ENCODE assay signal across 16 cellular contexts in the genomic region with DNA sequence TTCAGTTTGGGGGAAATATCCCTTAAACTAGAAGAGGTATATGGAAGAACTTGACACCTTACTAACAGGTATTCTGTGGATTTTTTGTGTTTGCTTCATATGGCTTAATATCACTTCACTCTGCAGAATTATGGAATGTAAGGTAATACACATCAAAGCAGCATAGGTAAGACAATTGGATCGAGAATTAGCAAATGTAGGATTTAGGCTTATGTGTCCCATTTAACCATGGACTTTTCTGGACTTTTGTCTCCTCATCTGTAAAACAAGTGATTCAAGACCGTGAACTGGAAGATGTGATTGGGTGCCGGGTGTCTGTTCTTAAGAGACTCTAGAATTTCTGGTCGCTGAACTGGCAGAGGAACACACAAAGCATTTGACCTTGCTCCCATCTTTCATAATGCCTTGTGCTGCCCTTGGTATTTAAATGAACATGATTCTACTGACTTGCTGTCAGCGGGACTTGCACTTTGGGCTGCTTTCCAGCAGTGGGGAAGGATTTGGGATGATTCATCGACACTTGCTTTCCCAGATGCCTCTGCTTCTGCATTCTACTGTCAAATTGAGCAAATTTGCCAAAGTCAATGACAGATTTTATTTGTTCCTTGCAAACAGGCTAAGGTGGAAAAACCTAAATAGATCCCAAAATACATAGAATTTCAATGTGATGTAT.
DNase-seq lines count a peak whose midpoint lies in the region; TF ChIP-seq lines count a peak whose summit lies in the region.
"Had no signal": no experiment of that assay in that cellular context is flagged by ENCODE, and none has a peak within 500 bp of the region (broad histone marks: within the 10 kb centered on the region; RNA-seq: fewer than 3 reads in every experiment).

No MANE protein-coding gene starts in this region.

- no peaks in the 10 kb centered on the region for H3K9me3 Mint-ChIP-seq in HFFc6
- H3K9me3 Mint-ChIP-seq: activated CD8-positive, alpha-beta T cell treated with anti-CD3 and anti-CD28 coated beads for 36 hours; neural crest cell; T-helper 1 cell treated with Interleukin-12 subunit alpha and Interleukin-12 subunit beta and Interleukin-4 antibody, amounts not matched to agents 30 μg/mL and 1 μg/mL, for 36 hours had no signal

- TF ChIP-seq CTCF in AG04450 (IDR thresholded peaks at IDR 0.05; ENCODE audit: low read depth, low read length) (no peak), HFFc6 (IDR thresholded peaks at IDR 0.05) (no peak), astrocyte of the spinal cord (IDR thresholded peaks at IDR 0.05; ENCODE audit: low read depth, low read length) (no peak)

- H3K36me3 Mint-ChIP-seq in HFFc6 (ENCODE audit: low read depth), result no peaks in the 10 kb centered on the region
- H3K36me3 Mint-ChIP-seq: activated naive CD8-positive, alpha-beta T cell had no signal

- DNase-seq in AG04450 (ENCODE audit: low read depth, low spot score) (peak; percentile 21), HFFc6 (peak; percentile 36), astrocyte of the spinal cord (ENCODE audit: low read depth, low spot score) (peak; percentile 66), iris pigment epithelial cell (ENCODE audit: low read depth) (peak; percentile 88), HuH-7 (ENCODE audit: low spot score) (no peak), NCI-H2227 (lab: John Stamatoyannopoulos, UW; ENCODE audit: unreplicated experiment) (no peak)
- no peak for DNase-seq in stimulated activated CD4-positive, alpha-beta T cell treated with anti-CD3 and anti-CD28 coated beads, Interleukin-2, amount 100 ng/mL, for 48 hours
- DNase-seq in activated T-cell treated with anti-CD3 and anti-CD28 coated beads, Interleukin-2, amount 50 U/mL, for 48 hours, result no peak
- DNase-seq: activated CD8-positive, alpha-beta T cell treated with anti-CD3 and anti-CD28 coated beads for 36 hours; H7; islet precursor cell; stimulated activated CD4-positive, alpha-beta T cell treated with anti-CD3 and anti-CD28 coated beads, Interleukin-4, amount 100 ng/mL, for 1 hour had no signal

- no peak overlapping the region for H3K27ac Mint-ChIP-seq in HFFc6
- H3K27ac Mint-ChIP-seq: activated CD8-positive, alpha-beta T cell treated with anti-CD3 and anti-CD28 coated beads for 36 hours; activated naive CD8-positive, alpha-beta T cell; B cell; T-helper 1 cell treated with Interleukin-12 subunit alpha and Interleukin-12 subunit beta and Interleukin-4 antibody, amounts not matched to agents 30 μg/mL and 1 μg/mL, for 36 hours had no signal

- CTCF ChIA-PET in AG04450 (lab: Charles Lee), result interaction anchor here (0.6 kb wide), 1 partner anchor 386 kb away, joined by 4 read pairs; no protein-coding TSS in a partner anchor

- H3K4me3 Mint-ChIP-seq in HFFc6, result no peak overlapping the region
- H3K4me3 Mint-ChIP-seq: activated CD8-positive, alpha-beta T cell treated with anti-CD3 and anti-CD28 coated beads for 36 hours; activated naive CD8-positive, alpha-beta T cell; B cell; neural crest cell; T-helper 1 cell treated with Interleukin-12 subunit alpha and Interleukin-12 subunit beta and Interleukin-4 antibody, amounts not matched to agents 30 μg/mL and 1 μg/mL, for 36 hours had no signal

- no peaks in the 10 kb centered on the region for H3K27me3 Mint-ChIP-seq in HFFc6 (ENCODE audit: insufficient read depth)
- H3K27me3 Mint-ChIP-seq: activated CD8-positive, alpha-beta T cell treated with anti-CD3 and anti-CD28 coated beads for 36 hours; activated naive CD8-positive, alpha-beta T cell; B cell had no signal

- H3K4me3 ChIP-seq in AG04450 (ENCODE audit: low read depth, low read length) (no peak overlapping the region), astrocyte of the spinal cord (ENCODE audit: low read depth, low read length) (no peak overlapping the region)

- no peak overlapping the region for H3K27ac ChIP-seq in AG04450 (ENCODE audit: low read depth, low read length)

- H3K27me3 ChIP-seq in AG04450 (ENCODE audit: control insufficient read depth, insufficient read depth, low read length), result no peaks in the 10 kb centered on the region

- peaks cover 19% of the 10 kb centered on the region for H3K4me1 Mint-ChIP-seq in HFFc6 (ENCODE audit: low read depth)
- H3K4me1 Mint-ChIP-seq: B cell had no signal

- H3K9me3 ChIP-seq in AG04450 (ENCODE audit: control insufficient read depth, insufficient read depth, low read length), result no peaks in the 10 kb centered on the region

- in situ Hi-C loops in astrocyte of the spinal cord (cut with HindIII; ENCODE audit: low sequenced_read_pairs), result no loop called here

- POLR2A ChIA-PET in AG04450 (lab: Yijun Ruan, JAX), result no interaction called here

Comparison
In these comparisons a context has a peak if more than half of its experiments do, and no peak if none do; other contexts are left out.
1. DNase-seq: peak in AG04450 (single experiment), HFFc6 (single experiment), astrocyte of the spinal cord (single experiment) and iris pigment epithelial cell (single experiment); none in HuH-7 (single experiment), stimulated activated CD4-positive, alpha-beta T cell treated with anti-CD3 and anti-CD28 coated beads, Interleukin-2, amount 100 ng/mL, for 48 hours (0 of 2), NCI-H2227 (single experiment) and activated T-cell treated with anti-CD3 and anti-CD28 coated beads, Interleukin-2, amount 50 U/mL, for 48 hours (0 of 2).